8 cellular contexts compared by ENCODE assay signal in the genomic region with DNA sequence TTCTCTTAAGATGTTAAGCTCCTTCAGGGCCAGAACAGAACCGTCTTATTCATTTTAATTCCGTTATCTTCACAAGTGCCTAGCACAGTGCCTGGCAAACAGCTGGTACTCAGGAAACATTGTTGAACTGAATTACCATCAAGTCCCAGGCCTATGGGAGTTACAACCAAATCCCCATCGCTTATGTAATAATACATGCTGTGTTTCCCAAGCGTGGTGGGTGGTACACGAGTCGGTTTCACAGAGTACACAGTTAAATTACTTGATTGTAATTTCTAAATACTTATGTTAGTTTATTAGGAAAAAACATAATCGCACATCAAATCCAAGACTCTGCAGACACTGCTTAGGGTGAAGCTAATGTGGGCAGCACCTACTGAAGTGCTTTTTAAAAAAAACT. TPM values are rescaled to one million over a fixed set of nuclear protein-coding genes. Genes with fewer than 3 reads are reported as not detected.
DNase-seq lines count a peak whose midpoint lies in the region; ATAC-seq and TF ChIP-seq lines count a peak whose summit lies in the region.

No MANE protein-coding gene starts in this region.

- H3K4me3 ChIP-seq in AG09309 (ENCODE audit: control insufficient read depth, low read depth, low read length) (peak overlapping the region; percentile 99), H7 (ENCODE audit: insufficient read depth, low read depth, low read length) (peak overlapping the region; percentile 84), skeletal muscle satellite cell (ENCODE audit: low read length) (peak overlapping the region; percentile 94)

- H3K4me3 Mint-ChIP-seq in WTC11: peak overlapping the region; percentile 97

- H3K4me1 Mint-ChIP-seq in WTC11: peaks cover 12% of the 10 kb centered on the region

- H3K4me1 ChIP-seq in skeletal muscle satellite cell (ENCODE audit: control insufficient read depth, insufficient read depth, low read length): peaks cover 6% of the 10 kb centered on the region

- H3K9me3 Mint-ChIP-seq in WTC11: no peaks in the 10 kb centered on the region

- no peak for DNase-seq in AG09309 (ENCODE audit: low read depth)
- DNase-seq in H7: peak; percentile 22
- DNase-seq in WTC11 (ENCODE audit: low spot score): no peak
- DNase-seq in glomerular visceral epithelial cell (ENCODE audit: extremely low spot score): peak; percentile 12
- no peak for DNase-seq in hippocampal formation (lab: John Stamatoyannopoulos, UW)

- POLR2A ChIA-PET in WTC11 (lab: Charles Lee): no interaction called here

- H3K36me3 ChIP-seq in H7 (replicated peaks; ENCODE audit: control insufficient read depth, insufficient read depth, low read length): no peaks in the 10 kb centered on the region; the same call in 1 of the 2 replicates
- H3K36me3 ChIP-seq in skeletal muscle satellite cell (ENCODE audit: insufficient read depth, low read length): peaks cover 12% of the 10 kb centered on the region

- no peak for TF ChIP-seq CTCF in AG09309 (IDR thresholded peaks at IDR 0.05; ENCODE audit: control insufficient read depth, insufficient read depth, low read depth, low read length, missing control alignments)
- TF ChIP-seq CTCF in WTC11 (IDR thresholded peaks at IDR 0.05): no peak

- ATAC-seq in WTC11: no peak
- no peak for ATAC-seq in GM18873 (IDR thresholded peaks at IDR 0.05; ENCODE audit: low FRiP score, unreplicated experiment)
- no peak for ATAC-seq in GM21447 (IDR thresholded peaks at IDR 0.05; ENCODE audit: unreplicated experiment)

- peaks cover 3% of the 10 kb centered on the region; the same call in 1 of the 2 replicates for H3K27me3 Mint-ChIP-seq in WTC11 (ENCODE audit: low read depth)

- H3K4me2 ChIP-seq in skeletal muscle satellite cell (ENCODE audit: low read length): peak overlapping the region; percentile 89

- peaks cover 12% of the 10 kb centered on the region for H3K36me3 Mint-ChIP-seq in WTC11

- CTCF ChIA-PET in WTC11 (lab: Charles Lee): no interaction called here

- no peaks in the 10 kb centered on the region for H3K27me3 ChIP-seq in H7 (ENCODE audit: control insufficient read depth, insufficient read depth, low read length)
- H3K27me3 ChIP-seq in skeletal muscle satellite cell (ENCODE audit: control insufficient read depth, insufficient read depth, low read length): no peaks in the 10 kb centered on the region

- H3K9ac ChIP-seq in skeletal muscle satellite cell (ENCODE audit: low read depth, low read length): peak overlapping the region; percentile 89

- no peaks in the 10 kb centered on the region for H3K9me3 ChIP-seq in skeletal muscle satellite cell (replicated peaks; ENCODE audit: low read length)

- peak overlapping the region; percentile 99 for H3K27ac Mint-ChIP-seq in WTC11

TF ChIP-seq in WTC11, 78 proteins besides CTCF, POLR2A, EP300 and RAD21:
- TF ChIP-seq NFYB (CRISPR knock-in tag; conservative IDR thresholded peaks at IDR 0.05; ENCODE audit: low read depth): no peak
- TF ChIP-seq, protein P1, sequence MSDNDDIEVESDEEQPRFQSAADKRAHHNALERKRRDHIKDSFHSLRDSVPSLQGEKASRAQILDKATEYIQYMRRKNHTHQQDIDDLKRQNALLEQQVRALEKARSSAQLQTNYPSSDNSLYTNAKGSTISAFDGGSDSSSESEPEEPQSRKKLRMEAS (CRISPR knock-in tag; IDR thresholded peaks at IDR 0.05): no peak
- TF ChIP-seq ZNF263 (CRISPR knock-in tag; IDR thresholded peaks at IDR 0.05; ENCODE audit: low read depth): no peak
- no peak for TF ChIP-seq NR3C1 (CRISPR knock-in tag; conservative IDR thresholded peaks at IDR 0.05; ENCODE audit: low read depth)

RNA-seq across cellular contexts. Expression of a gene that starts 1.0 kb away (rescaled TPM):
- total RNA-seq in H7 (2014; rRNA removed; shearing (Covaris generic)): 57.4 and 67.4 TPM in 2 replicates
- total RNA-seq in WTC11 (2021): 38.6 to 41.7 TPM (median 40.2 TPM) in 3 replicates
- total RNA-seq in skeletal muscle satellite cell (2012; rRNA removed): 30.4 and 35.2 TPM in 2 replicates

RNA-seq across cellular contexts. Expression of a gene that starts 36.4 kb away (rescaled TPM):
- 28.3 and 35.1 TPM in 2 replicates for total RNA-seq in H7 (2014; rRNA removed; shearing (Covaris generic))
- 15.2 to 17.4 TPM (median 15.8 TPM) in 3 replicates for total RNA-seq in WTC11 (2021)
- 23.6 and 24.1 TPM in 2 replicates for total RNA-seq in skeletal muscle satellite cell (2012; rRNA removed)

Comparison
In these comparisons a context has a peak if more than half of its experiments do, and no peak if none do; other contexts are left out.
1. DNase-seq: peak in H7 (single experiment) and glomerular visceral epithelial cell (single experiment); none in AG09309 (single experiment), WTC11 (single experiment) and hippocampal formation (0 of 2).
2. Peak in every context shown above with its lines, with median percentiles within 50 percentile points of each other: H3K4me3 ChIP-seq.